Comparison of ENCODE assay signal across 1 cellular context in the genomic region with DNA sequence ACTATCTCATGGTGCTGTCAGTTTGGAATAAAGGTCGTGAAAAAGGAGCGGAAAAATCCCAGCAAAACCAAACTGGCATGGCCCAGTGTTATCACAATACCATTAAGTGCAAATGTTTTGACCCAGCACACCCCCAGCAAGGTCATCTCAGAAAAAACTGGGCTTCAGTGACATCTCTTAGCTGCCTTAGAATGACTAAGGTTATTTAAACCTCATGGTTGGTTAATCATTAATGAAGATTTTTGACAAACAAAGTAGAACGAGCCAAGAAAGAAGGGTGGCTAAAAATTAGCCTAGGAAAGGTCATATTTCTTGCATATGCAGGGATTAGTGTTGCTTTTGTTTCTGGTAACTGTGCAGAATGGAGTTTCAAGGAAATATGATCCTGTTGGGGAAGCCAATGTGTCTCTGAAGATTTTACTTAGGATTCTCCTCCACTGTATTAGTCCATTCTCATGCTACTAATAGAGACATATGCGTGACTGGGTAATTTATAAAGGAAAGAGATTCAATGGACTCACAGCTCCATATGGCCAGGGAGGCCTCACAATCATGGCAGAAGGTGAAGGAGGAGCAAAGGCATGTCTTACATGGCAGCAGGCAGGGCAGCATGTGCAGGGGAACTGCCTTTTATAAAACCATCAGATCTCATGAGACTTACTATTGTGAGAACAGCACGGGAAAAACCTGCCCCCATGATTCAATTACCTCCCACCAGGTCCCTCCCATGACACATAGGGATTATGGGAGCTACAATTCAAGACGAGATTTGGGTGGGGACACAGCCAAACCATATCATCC.
TF ChIP-seq lines count a peak whose summit lies in the region.

No MANE protein-coding gene starts in this region.

TF ChIP-seq in HepG2, 621 proteins besides CTCF, POLR2A, EP300 and RAD21 (continued from another document and continues in another):
- TF ChIP-seq, protein P1, sequence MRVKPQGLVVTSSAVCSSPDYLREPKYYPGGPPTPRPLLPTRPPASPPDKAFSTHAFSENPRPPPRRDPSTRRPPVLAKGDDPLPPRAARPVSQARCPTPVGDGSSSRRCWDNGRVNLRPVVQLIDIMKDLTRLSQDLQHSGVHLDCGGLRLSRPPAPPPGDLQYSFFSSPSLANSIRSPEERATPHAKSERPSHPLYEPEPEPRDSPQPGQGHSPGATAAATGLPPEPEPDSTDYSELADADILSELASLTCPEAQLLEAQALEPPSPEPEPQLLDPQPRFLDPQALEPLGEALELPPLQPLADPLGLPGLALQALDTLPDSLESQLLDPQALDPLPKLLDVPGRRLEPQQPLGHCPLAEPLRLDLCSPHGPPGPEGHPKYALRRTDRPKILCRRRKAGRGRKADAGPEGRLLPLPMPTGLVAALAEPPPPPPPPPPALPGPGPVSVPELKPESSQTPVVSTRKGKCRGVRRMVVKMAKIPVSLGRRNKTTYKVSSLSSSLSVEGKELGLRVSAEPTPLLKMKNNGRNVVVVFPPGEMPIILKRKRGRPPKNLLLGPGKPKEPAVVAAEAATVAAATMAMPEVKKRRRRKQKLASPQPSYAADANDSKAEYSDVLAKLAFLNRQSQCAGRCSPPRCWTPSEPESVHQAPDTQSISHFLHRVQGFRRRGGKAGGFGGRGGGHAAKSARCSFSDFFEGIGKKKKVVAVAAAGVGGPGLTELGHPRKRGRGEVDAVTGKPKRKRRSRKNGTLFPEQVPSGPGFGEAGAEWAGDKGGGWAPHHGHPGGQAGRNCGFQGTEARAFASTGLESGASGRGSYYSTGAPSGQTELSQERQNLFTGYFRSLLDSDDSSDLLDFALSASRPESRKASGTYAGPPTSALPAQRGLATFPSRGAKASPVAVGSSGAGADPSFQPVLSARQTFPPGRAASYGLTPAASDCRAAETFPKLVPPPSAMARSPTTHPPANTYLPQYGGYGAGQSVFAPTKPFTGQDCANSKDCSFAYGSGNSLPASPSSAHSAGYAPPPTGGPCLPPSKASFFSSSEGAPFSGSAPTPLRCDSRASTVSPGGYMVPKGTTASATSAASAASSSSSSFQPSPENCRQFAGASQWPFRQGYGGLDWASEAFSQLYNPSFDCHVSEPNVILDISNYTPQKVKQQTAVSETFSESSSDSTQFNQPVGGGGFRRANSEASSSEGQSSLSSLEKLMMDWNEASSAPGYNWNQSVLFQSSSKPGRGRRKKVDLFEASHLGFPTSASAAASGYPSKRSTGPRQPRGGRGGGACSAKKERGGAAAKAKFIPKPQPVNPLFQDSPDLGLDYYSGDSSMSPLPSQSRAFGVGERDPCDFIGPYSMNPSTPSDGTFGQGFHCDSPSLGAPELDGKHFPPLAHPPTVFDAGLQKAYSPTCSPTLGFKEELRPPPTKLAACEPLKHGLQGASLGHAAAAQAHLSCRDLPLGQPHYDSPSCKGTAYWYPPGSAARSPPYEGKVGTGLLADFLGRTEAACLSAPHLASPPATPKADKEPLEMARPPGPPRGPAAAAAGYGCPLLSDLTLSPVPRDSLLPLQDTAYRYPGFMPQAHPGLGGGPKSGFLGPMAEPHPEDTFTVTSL (CRISPR knock-in tag; IDR thresholded peaks at IDR 0.05; ENCODE audit: borderline replicate concordance) = peak; percentile 78; the same call in 1 of the 2 replicates
- TF ChIP-seq RFXAP (CRISPR knock-in tag; IDR thresholded peaks at IDR 0.05; ENCODE audit: borderline replicate concordance) (no peak), ZNF33A (CRISPR knock-in tag; IDR thresholded peaks at IDR 0.05; ENCODE audit: borderline replicate concordance) (no peak), SRY (CRISPR knock-in tag; IDR thresholded peaks at IDR 0.05) (no peak), HMG20A (CRISPR knock-in tag; IDR thresholded peaks at IDR 0.05; ENCODE audit: borderline replicate concordance) (peak; percentile 58; the same call in 1 of the 2 replicates), PAWR (CRISPR knock-in tag; IDR thresholded peaks at IDR 0.05; ENCODE audit: borderline replicate concordance) (no peak), TP53 (CRISPR knock-in tag; conservative IDR thresholded peaks at IDR 0.05) (no peak), ZNF552 (CRISPR knock-in tag; IDR thresholded peaks at IDR 0.05; ENCODE audit: borderline replicate concordance) (no peak), ZNF460 (CRISPR knock-in tag; IDR thresholded peaks at IDR 0.05; ENCODE audit: borderline replicate concordance) (no peak), ZNF136 (CRISPR knock-in tag; IDR thresholded peaks at IDR 0.05; ENCODE audit: low read depth) (no peak), SRSF9 (IDR thresholded peaks at IDR 0.05; ENCODE audit: borderline replicate concordance, insufficient read depth, low read depth, low read length, poor library complexity, severe bottlenecking) (no peak), MATR3 (CRISPR knock-in tag; IDR thresholded peaks at IDR 0.05) (no peak), NFKB2 (CRISPR knock-in tag; IDR thresholded peaks at IDR 0.05; ENCODE audit: borderline replicate concordance) (no peak), ZNF354B (CRISPR knock-in tag; IDR thresholded peaks at IDR 0.05) (no peak), ONECUT2 (CRISPR knock-in tag; IDR thresholded peaks at IDR 0.05) (no peak), ZNF331 (CRISPR knock-in tag; IDR thresholded peaks at IDR 0.05) (peak; percentile 57; the same call in 1 of the 2 replicates), ATF1 (CRISPR knock-in tag; IDR thresholded peaks at IDR 0.05) (no peak), MED8 (CRISPR knock-in tag; IDR thresholded peaks at IDR 0.05; ENCODE audit: insufficient replicate concordance) (no peak), ZNF383 (CRISPR knock-in tag; IDR thresholded peaks at IDR 0.05; ENCODE audit: borderline replicate concordance) (no peak), SOX6 (IDR thresholded peaks at IDR 0.05) (no peak), SOX6 (CRISPR knock-in tag; IDR thresholded peaks at IDR 0.05) (peak; percentile 92), CREM (IDR thresholded peaks at IDR 0.05) (peak; percentile 48; the same call in 1 of the 2 replicates), CREM (CRISPR knock-in tag; IDR thresholded peaks at IDR 0.05) (no peak), KAT7 (CRISPR knock-in tag; IDR thresholded peaks at IDR 0.05; ENCODE audit: borderline replicate concordance) (no peak), ZNF891 (CRISPR knock-in tag; IDR thresholded peaks at IDR 0.05) (no peak), ZNF30 (CRISPR knock-in tag; IDR thresholded peaks at IDR 0.05) (no peak), HDAC2 (CRISPR knock-in tag; IDR thresholded peaks at IDR 0.05) (peak; percentile 62; the same call in 1 of the 2 replicates), MEIS1 (CRISPR knock-in tag; IDR thresholded peaks at IDR 0.05; ENCODE audit: borderline replicate concordance) (no peak), TMF1 (CRISPR knock-in tag; IDR thresholded peaks at IDR 0.05; ENCODE audit: low read depth) (no peak)
- TF ChIP-seq, protein P2, sequence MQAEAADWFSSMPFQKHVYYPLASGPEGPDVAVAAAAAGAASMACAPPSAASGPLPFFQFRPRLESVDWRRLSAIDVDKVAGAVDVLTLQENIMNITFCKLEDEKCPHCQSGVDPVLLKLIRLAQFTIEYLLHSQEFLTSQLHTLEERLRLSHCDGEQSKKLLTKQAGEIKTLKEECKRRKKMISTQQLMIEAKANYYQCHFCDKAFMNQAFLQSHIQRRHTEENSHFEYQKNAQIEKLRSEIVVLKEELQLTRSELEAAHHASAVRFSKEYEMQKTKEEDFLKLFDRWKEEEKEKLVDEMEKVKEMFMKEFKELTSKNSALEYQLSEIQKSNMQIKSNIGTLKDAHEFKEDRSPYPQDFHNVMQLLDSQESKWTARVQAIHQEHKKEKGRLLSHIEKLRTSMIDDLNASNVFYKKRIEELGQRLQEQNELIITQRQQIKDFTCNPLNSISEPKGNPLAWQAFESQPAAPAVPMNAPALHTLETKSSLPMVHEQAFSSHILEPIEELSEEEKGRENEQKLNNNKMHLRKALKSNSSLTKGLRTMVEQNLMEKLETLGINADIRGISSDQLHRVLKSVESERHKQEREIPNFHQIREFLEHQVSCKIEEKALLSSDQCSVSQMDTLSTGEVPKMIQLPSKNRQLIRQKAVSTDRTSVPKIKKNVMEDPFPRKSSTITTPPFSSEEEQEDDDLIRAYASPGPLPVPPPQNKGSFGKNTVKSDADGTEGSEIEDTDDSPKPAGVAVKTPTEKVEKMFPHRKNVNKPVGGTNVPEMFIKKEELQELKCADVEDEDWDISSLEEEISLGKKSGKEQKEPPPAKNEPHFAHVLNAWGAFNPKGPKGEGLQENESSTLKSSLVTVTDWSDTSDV (CRISPR knock-in tag; IDR thresholded peaks at IDR 0.05) = no peak
- TF ChIP-seq, protein P3, sequence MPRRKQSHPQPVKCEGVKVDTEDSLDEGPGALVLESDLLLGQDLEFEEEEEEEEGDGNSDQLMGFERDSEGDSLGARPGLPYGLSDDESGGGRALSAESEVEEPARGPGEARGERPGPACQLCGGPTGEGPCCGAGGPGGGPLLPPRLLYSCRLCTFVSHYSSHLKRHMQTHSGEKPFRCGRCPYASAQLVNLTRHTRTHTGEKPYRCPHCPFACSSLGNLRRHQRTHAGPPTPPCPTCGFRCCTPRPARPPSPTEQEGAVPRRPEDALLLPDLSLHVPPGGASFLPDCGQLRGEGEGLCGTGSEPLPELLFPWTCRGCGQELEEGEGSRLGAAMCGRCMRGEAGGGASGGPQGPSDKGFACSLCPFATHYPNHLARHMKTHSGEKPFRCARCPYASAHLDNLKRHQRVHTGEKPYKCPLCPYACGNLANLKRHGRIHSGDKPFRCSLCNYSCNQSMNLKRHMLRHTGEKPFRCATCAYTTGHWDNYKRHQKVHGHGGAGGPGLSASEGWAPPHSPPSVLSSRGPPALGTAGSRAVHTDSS (CRISPR knock-in tag; conservative IDR thresholded peaks at IDR 0.05) = no peak
- TF ChIP-seq, protein P4, sequence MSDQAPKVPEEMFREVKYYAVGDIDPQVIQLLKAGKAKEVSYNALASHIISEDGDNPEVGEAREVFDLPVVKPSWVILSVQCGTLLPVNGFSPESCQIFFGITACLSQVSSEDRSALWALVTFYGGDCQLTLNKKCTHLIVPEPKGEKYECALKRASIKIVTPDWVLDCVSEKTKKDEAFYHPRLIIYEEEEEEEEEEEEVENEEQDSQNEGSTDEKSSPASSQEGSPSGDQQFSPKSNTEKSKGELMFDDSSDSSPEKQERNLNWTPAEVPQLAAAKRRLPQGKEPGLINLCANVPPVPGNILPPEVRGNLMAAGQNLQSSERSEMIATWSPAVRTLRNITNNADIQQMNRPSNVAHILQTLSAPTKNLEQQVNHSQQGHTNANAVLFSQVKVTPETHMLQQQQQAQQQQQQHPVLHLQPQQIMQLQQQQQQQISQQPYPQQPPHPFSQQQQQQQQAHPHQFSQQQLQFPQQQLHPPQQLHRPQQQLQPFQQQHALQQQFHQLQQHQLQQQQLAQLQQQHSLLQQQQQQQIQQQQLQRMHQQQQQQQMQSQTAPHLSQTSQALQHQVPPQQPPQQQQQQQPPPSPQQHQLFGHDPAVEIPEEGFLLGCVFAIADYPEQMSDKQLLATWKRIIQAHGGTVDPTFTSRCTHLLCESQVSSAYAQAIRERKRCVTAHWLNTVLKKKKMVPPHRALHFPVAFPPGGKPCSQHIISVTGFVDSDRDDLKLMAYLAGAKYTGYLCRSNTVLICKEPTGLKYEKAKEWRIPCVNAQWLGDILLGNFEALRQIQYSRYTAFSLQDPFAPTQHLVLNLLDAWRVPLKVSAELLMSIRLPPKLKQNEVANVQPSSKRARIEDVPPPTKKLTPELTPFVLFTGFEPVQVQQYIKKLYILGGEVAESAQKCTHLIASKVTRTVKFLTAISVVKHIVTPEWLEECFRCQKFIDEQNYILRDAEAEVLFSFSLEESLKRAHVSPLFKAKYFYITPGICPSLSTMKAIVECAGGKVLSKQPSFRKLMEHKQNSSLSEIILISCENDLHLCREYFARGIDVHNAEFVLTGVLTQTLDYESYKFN (CRISPR knock-in tag; conservative IDR thresholded peaks at IDR 0.05) = peak; percentile 91
- TF ChIP-seq, protein P5, sequence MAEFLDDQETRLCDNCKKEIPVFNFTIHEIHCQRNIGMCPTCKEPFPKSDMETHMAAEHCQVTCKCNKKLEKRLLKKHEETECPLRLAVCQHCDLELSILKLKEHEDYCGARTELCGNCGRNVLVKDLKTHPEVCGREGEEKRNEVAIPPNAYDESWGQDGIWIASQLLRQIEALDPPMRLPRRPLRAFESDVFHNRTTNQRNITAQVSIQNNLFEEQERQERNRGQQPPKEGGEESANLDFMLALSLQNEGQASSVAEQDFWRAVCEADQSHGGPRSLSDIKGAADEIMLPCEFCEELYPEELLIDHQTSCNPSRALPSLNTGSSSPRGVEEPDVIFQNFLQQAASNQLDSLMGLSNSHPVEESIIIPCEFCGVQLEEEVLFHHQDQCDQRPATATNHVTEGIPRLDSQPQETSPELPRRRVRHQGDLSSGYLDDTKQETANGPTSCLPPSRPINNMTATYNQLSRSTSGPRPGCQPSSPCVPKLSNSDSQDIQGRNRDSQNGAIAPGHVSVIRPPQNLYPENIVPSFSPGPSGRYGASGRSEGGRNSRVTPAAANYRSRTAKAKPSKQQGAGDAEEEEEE (CRISPR knock-in tag; IDR thresholded peaks at IDR 0.05; ENCODE audit: borderline replicate concordance) = no peak
- TF ChIP-seq, protein P6, sequence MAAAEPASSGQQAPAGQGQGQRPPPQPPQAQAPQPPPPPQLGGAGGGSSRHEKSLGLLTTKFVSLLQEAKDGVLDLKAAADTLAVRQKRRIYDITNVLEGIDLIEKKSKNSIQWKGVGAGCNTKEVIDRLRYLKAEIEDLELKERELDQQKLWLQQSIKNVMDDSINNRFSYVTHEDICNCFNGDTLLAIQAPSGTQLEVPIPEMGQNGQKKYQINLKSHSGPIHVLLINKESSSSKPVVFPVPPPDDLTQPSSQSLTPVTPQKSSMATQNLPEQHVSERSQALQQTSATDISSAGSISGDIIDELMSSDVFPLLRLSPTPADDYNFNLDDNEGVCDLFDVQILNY (CRISPR knock-in tag; conservative IDR thresholded peaks at IDR 0.05) = no peak
- TF ChIP-seq, protein P7, sequence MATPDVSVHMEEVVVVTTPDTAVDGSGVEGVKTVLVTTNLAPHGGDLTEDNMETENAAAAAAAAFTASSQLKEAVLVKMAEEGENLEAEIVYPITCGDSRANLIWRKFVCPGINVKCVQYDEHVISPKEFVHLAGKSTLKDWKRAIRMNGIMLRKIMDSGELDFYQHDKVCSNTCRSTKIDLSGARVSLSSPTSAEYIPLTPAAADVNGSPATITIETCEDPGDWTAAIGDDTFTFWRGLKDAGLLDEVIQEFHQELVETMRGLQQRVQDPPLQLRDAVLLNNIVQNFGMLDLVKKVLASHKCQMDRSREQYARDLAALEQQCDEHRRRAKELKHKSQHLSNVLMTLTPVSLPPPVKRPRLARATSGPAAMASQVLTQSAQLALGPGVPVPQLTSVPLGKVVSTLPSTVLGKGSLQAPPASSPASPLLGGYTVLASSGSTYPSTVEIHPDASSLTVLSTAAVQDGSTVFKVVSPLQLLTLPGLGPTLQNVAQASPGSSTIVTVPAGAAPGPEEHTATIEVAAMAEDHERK (CRISPR knock-in tag; IDR thresholded peaks at IDR 0.05; ENCODE audit: low read depth) = no peak
- TF ChIP-seq, protein P8, sequence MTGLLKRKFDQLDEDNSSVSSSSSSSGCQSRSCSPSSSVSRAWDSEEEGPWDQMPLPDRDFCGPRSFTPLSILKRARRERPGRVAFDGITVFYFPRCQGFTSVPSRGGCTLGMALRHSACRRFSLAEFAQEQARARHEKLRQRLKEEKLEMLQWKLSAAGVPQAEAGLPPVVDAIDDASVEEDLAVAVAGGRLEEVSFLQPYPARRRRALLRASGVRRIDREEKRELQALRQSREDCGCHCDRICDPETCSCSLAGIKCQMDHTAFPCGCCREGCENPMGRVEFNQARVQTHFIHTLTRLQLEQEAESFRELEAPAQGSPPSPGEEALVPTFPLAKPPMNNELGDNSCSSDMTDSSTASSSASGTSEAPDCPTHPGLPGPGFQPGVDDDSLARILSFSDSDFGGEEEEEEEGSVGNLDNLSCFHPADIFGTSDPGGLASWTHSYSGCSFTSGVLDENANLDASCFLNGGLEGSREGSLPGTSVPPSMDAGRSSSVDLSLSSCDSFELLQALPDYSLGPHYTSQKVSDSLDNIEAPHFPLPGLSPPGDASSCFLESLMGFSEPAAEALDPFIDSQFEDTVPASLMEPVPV (CRISPR knock-in tag; IDR thresholded peaks at IDR 0.05) = no peak
- TF ChIP-seq, protein P9, sequence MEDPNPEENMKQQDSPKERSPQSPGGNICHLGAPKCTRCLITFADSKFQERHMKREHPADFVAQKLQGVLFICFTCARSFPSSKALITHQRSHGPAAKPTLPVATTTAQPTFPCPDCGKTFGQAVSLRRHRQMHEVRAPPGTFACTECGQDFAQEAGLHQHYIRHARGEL (CRISPR knock-in tag; IDR thresholded peaks at IDR 0.05) = no peak
